1 cellular context compared by ENCODE assay signal in genomic region chr2:214800180-214800579, GRCh38.
TF ChIP-seq lines count a peak whose summit lies in the region.

No MANE protein-coding gene starts in this region.

TF ChIP-seq in GM23338, 12 proteins besides CTCF, POLR2A, EP300 and RAD21 (continued from another document):
- TF ChIP-seq, protein P1, sequence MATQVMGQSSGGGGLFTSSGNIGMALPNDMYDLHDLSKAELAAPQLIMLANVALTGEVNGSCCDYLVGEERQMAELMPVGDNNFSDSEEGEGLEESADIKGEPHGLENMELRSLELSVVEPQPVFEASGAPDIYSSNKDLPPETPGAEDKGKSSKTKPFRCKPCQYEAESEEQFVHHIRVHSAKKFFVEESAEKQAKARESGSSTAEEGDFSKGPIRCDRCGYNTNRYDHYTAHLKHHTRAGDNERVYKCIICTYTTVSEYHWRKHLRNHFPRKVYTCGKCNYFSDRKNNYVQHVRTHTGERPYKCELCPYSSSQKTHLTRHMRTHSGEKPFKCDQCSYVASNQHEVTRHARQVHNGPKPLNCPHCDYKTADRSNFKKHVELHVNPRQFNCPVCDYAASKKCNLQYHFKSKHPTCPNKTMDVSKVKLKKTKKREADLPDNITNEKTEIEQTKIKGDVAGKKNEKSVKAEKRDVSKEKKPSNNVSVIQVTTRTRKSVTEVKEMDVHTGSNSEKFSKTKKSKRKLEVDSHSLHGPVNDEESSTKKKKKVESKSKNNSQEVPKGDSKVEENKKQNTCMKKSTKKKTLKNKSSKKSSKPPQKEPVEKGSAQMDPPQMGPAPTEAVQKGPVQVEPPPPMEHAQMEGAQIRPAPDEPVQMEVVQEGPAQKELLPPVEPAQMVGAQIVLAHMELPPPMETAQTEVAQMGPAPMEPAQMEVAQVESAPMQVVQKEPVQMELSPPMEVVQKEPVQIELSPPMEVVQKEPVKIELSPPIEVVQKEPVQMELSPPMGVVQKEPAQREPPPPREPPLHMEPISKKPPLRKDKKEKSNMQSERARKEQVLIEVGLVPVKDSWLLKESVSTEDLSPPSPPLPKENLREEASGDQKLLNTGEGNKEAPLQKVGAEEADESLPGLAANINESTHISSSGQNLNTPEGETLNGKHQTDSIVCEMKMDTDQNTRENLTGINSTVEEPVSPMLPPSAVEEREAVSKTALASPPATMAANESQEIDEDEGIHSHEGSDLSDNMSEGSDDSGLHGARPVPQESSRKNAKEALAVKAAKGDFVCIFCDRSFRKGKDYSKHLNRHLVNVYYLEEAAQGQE (IDR thresholded peaks at IDR 0.05; ENCODE audit: unreplicated experiment), result no peak
- TF ChIP-seq EZH2phosphoT487 (IDR thresholded peaks at IDR 0.05; ENCODE audit: unreplicated experiment), result no peak
- no peak for TF ChIP-seq EZH2 (IDR thresholded peaks at IDR 0.05; ENCODE audit: low read depth, unreplicated experiment)
- TF ChIP-seq ZNF114 (CRISPR knock-in tag; IDR thresholded peaks at IDR 0.05), result no peak
TF ChIP-seq in GM23338: peak in this region for 0.
